Comparison of ENCODE assay signal across 10 cellular contexts in the genomic region with DNA sequence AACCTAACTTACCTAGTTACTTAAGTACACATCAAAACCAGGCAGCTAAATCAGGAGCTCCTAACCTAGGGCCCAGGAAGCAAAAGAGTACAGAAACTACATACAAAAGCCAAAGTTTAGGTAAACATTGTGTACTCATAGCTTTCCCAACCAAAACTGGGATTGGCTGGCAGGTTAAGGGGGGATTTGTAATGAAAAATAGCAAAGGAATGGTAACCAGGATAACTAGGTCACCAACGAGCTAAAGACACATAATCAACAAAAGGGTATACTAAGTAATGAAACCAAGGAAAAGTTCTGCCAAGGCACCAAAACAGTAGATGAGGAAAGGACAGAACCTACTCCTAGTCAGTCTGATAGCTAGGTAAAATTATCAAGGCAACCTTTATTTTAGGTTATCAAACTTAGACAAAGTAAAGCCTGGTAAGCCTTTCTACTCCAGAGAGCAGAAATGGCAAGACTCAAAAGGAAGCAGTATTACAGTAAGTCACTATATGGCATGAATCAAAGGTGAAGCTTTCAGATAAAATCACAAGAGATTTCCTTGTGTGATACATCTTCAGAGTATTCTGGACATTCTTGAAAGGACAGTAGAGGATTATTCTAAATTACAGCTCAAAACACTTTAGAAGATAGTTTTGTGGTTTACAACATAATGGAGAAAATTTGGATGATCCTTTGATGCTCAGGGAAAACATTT. TPM values are rescaled to one million over a fixed set of nuclear protein-coding genes. Genes with fewer than 3 reads are reported as not detected.
DNase-seq lines count a peak whose midpoint lies in the region; ATAC-seq and TF ChIP-seq lines count a peak whose summit lies in the region.
"Had no signal": no experiment of that assay in that cellular context is flagged by ENCODE, and none has a peak within 500 bp of the region (broad histone marks: within the 10 kb centered on the region; RNA-seq: fewer than 3 reads in every experiment).

No MANE protein-coding gene starts in this region.

- no peaks in the 10 kb centered on the region for H3K9me3 ChIP-seq in HEK293 (ENCODE audit: control insufficient read depth, insufficient read depth, low read depth, low read length)
- no peaks in the 10 kb centered on the region for H3K9me3 ChIP-seq in gastroesophageal sphincter
- H3K9me3 ChIP-seq in suprapubic skin: no peaks in the 10 kb centered on the region

- 9 to 11% methylated on average over 1 of the region's 1 CpG for WGBS in gastroesophageal sphincter (ENCODE audit: low coverage in 1 of 2), 2 donors
- 20% methylated on average over 1 of the region's 1 CpG for WGBS in suprapubic skin

- H3K9me3 Mint-ChIP-seq in WTC11: no peaks in the 10 kb centered on the region

- H3K27me3 ChIP-seq in gastroesophageal sphincter: no peaks in the 10 kb centered on the region
- no peaks in the 10 kb centered on the region for H3K27me3 ChIP-seq in rectal smooth muscle tissue (ENCODE audit: control insufficient read depth, insufficient read depth, low read length)
- H3K27me3 ChIP-seq in suprapubic skin: no peaks in the 10 kb centered on the region

- TF ChIP-seq CTCF in HEK293 (tag by site-specific recombination; IDR thresholded peaks at IDR 0.05) (no peak), WTC11 (IDR thresholded peaks at IDR 0.05) (no peak), gastroesophageal sphincter (IDR thresholded peaks at IDR 0.05) (no peak), suprapubic skin (IDR thresholded peaks at IDR 0.05) (no peak)

- H3K36me3 ChIP-seq in HEK293 (ENCODE audit: control insufficient read depth in 2 of 2, insufficient read depth in 1 of 2, low read length in 2 of 2): peaks cover 19 to 97% of the 10 kb centered on the region in 2 experiments
- peaks cover 5 to 33% of the 10 kb centered on the region in 2 donors for H3K36me3 ChIP-seq in gastroesophageal sphincter
- H3K36me3 ChIP-seq in rectal smooth muscle tissue (ENCODE audit: control insufficient read depth, insufficient read depth, low read length): peaks cover 13% of the 10 kb centered on the region
- peaks cover 38% of the 10 kb centered on the region for H3K36me3 ChIP-seq in suprapubic skin

- H3K27ac ChIP-seq in HEK293 (ENCODE audit: extremely low read depth, low read depth, low read length) (no peak overlapping the region), gastroesophageal sphincter (peak overlapping the region in 3 of 4 donors; percentile 0 to 47 (median 1)), rectal smooth muscle tissue (ENCODE audit: low read depth, low read length) (no peak overlapping the region), suprapubic skin (no peak overlapping the region)
- H3K27ac ChIP-seq: VCaP had no signal

- H3K4me1 ChIP-seq in HEK293 (ENCODE audit: control insufficient read depth, insufficient read depth, low read length): peaks cover 43% of the 10 kb centered on the region
- peaks cover 49 to 99% (median 54%) of the 10 kb centered on the region in 3 donors for H3K4me1 ChIP-seq in gastroesophageal sphincter
- peaks cover 34% of the 10 kb centered on the region for H3K4me1 ChIP-seq in rectal smooth muscle tissue (ENCODE audit: control insufficient read depth, insufficient read depth, low read length)
- peaks cover 79% of the 10 kb centered on the region for H3K4me1 ChIP-seq in suprapubic skin

- H3K27ac Mint-ChIP-seq in WTC11: peak overlapping the region; percentile 79

- H3K4me3 Mint-ChIP-seq in WTC11: peak overlapping the region; percentile 100

- no peaks in the 10 kb centered on the region for H3K27me3 Mint-ChIP-seq in WTC11 (ENCODE audit: low read depth)

- DNase-seq in WTC11 (ENCODE audit: low spot score) (no peak), suprapubic skin (ENCODE audit: low spot score in 2 of 2) (no peak), mucosa of gallbladder (ENCODE audit: low spot score) (no peak), NCI-H2107 treated with DMSO at 0.1 percent for 48 hours (lab: John Stamatoyannopoulos, UW; ENCODE audit: unreplicated experiment) (no peak)

- no peak for TF ChIP-seq POLR2A in gastroesophageal sphincter (IDR thresholded peaks at IDR 0.05)
- TF ChIP-seq POLR2A in suprapubic skin (IDR thresholded peaks at IDR 0.05): no peak

- ATAC-seq in WTC11 (no peak), gastroesophageal sphincter (no peak), GM21360 (IDR thresholded peaks at IDR 0.05; ENCODE audit: unreplicated experiment) (no peak)

- TF ChIP-seq EP300 in gastroesophageal sphincter (IDR thresholded peaks at IDR 0.05) (no peak), suprapubic skin (IDR thresholded peaks at IDR 0.05) (no peak)

- CTCF ChIA-PET in HEK293 (lab: Yijun Ruan, JAX) (interaction anchor here (0.9 to 2.0 kb wide), 3 partner anchors 16 to 267 kb away, joined by 3 to 5 read pairs (median 4); no protein-coding TSS in a partner anchor), WTC11 (lab: Charles Lee) (interaction anchor here (0.8 to 3.3 kb wide), 4 partner anchors 13 to 267 kb away, joined by 3 to 32 read pairs (median 11); no protein-coding TSS in a partner anchor)

- POLR2A ChIA-PET in HEK293 (lab: Yijun Ruan, JAX) (interaction anchor here (0.9 to 2.6 kb wide), 5 partner anchors 8 to 16 kb away, joined by 3 to 17 read pairs (median 3); partner anchors contain the start of gene TRA2B), WTC11 (lab: Charles Lee) (interaction anchor here (0.7 to 2.3 kb wide), 3 partner anchors 10 to 80 kb away, joined by 3 to 12 read pairs (median 6); partner anchors contain the start of gene TRA2B)

- no peak overlapping the region for H3K9ac ChIP-seq in rectal smooth muscle tissue (ENCODE audit: low read length)

- peaks cover 81% of the 10 kb centered on the region for H3K36me3 Mint-ChIP-seq in WTC11

- H3K4me3 ChIP-seq in HEK293 (ENCODE audit: low read depth, low read length) (no peak overlapping the region), gastroesophageal sphincter (peak overlapping the region in 1 of 2 donors; percentile 18), rectal smooth muscle tissue (ENCODE audit: low read length) (peak overlapping the region; percentile 28), suprapubic skin (no peak overlapping the region)
- H3K4me3 ChIP-seq: lung had no signal

- H3K4me1 Mint-ChIP-seq in WTC11: peaks cover 75% of the 10 kb centered on the region

TF ChIP-seq in HEK293, 187 proteins besides CTCF, POLR2A, EP300 and RAD21 (continues in another document):
- TF ChIP-seq ZNF785 (tag by site-specific recombination; IDR thresholded peaks at IDR 0.05) (no peak), ZNF501 (tag by site-specific recombination; IDR thresholded peaks at IDR 0.05) (peak; percentile 47; the same call in 1 of the 2 replicates), ZBTB48 (tag by site-specific recombination; IDR thresholded peaks at IDR 0.05) (no peak), ZNF585B (tag by site-specific recombination; IDR thresholded peaks at IDR 0.05) (no peak), ZBTB8A (tag by site-specific recombination; IDR thresholded peaks at IDR 0.05) (no peak), IKZF3 (tag by site-specific recombination; IDR thresholded peaks at IDR 0.05) (0 out of 2 replicates have a peak, but pooled peaks have one; percentile 18), SP7 (tag by site-specific recombination; IDR thresholded peaks at IDR 0.05) (no peak), ZNF362 (tag by site-specific recombination; IDR thresholded peaks at IDR 0.05) (no peak), SCRT2 (tag by site-specific recombination; IDR thresholded peaks at IDR 0.05) (no peak), ZNF660 (tag by site-specific recombination; IDR thresholded peaks at IDR 0.05) (no peak), ZNF510 (tag by site-specific recombination; IDR thresholded peaks at IDR 0.05; ENCODE audit: insufficient replicate concordance) (no peak), ZNF544 (tag by site-specific recombination; IDR thresholded peaks at IDR 0.05) (no peak), ZNF549 (tag by site-specific recombination; IDR thresholded peaks at IDR 0.05) (no peak)

TF ChIP-seq in WTC11, 78 proteins besides CTCF, POLR2A, EP300 and RAD21:
- TF ChIP-seq NR2C2 (CRISPR knock-in tag; IDR thresholded peaks at IDR 0.05) (no peak), JAZF1 (CRISPR knock-in tag; IDR thresholded peaks at IDR 0.05) (no peak), NFYB (CRISPR knock-in tag; conservative IDR thresholded peaks at IDR 0.05; ENCODE audit: low read depth) (no peak)

RNA-seq across cellular contexts. Expression of gene TRA2B, which starts 10.2 kb away (rescaled TPM):
- total RNA-seq in WTC11 (2021) (214 to 240 TPM (median 236 TPM) in 3 replicates), gastroesophageal sphincter (100 to 1,000 TPM in 3 of 4 donors, 10 to 100 TPM in 1; 87.1 to 181 (median 129) TPM), suprapubic skin (100 to 1,000 TPM; 149 to 410 (median 231) TPM), mucosa of gallbladder (79.8 TPM)

Comparison
In these comparisons a context has a peak if more than half of its experiments do, and no peak if none do; other contexts are left out.
1. H3K27ac ChIP-seq: peak in gastroesophageal sphincter (3 of 4); none in HEK293 (single experiment), rectal smooth muscle tissue (single experiment) and suprapubic skin (single experiment).